In the genomic region with DNA sequence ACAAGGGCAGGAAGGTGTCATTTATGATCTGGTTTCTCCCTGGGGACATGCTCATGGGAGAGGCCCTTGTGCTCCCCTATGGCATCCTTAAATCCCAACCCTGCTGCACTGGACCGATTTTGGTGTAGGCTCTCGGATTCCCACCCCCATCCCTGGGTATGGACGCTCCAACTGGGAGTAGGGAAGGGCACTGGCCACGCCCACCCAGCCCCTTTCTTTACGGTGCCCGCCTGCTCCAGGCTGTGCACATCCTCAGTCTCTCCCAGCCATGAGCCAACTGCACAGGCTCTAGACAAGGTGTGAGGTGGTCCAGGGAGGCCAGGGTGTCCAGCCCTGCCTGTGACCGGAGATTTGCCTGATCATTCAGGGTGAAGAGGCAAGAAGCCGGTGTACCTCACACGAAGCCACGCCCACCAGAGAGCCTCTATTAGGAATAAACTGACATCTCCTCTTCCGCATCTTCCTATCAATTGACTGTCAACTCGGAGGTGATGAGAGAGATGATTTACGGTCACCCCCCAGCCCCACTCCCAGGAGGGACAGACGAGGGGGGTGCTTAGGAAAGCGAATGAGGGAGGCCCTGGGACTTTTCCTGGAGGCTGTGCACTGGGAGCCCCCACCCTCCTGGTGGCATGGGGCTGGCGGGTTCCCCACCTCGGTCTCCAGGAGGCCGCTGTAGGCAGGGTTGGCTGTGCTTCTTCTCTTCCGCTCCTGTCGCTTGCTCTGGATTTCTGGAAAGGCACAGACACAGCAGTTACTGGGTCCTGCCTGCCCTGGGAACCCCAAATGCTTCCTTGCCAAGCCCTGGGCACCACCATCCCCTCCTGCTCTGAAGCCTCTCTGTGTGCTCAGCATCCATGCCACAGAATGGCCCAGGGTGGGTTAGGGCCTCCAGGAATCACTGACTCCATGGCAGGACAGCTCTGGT, we compare ENCODE assay signal across 1 cellular context.
TF ChIP-seq lines count a peak whose summit lies in the region.

No MANE protein-coding gene starts in this region.

TF ChIP-seq in IMR-90, 13 proteins besides CTCF, POLR2A, EP300 and RAD21 (continued from another document):
- TF ChIP-seq, protein P1, sequence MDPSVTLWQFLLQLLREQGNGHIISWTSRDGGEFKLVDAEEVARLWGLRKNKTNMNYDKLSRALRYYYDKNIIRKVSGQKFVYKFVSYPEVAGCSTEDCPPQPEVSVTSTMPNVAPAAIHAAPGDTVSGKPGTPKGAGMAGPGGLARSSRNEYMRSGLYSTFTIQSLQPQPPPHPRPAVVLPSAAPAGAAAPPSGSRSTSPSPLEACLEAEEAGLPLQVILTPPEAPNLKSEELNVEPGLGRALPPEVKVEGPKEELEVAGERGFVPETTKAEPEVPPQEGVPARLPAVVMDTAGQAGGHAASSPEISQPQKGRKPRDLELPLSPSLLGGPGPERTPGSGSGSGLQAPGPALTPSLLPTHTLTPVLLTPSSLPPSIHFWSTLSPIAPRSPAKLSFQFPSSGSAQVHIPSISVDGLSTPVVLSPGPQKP (IDR thresholded peaks at IDR 0.05; ENCODE audit: borderline replicate concordance, low read depth, low read length) = no peak
- TF ChIP-seq, protein P2, sequence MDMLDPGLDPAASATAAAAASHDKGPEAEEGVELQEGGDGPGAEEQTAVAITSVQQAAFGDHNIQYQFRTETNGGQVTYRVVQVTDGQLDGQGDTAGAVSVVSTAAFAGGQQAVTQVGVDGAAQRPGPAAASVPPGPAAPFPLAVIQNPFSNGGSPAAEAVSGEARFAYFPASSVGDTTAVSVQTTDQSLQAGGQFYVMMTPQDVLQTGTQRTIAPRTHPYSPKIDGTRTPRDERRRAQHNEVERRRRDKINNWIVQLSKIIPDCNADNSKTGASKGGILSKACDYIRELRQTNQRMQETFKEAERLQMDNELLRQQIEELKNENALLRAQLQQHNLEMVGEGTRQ (IDR thresholded peaks at IDR 0.05; ENCODE audit: low read depth, low read length) = no peak
- no peak for TF ChIP-seq CEBPB (IDR thresholded peaks at IDR 0.05; ENCODE audit: low read depth, low read length)
